In the genomic region with DNA sequence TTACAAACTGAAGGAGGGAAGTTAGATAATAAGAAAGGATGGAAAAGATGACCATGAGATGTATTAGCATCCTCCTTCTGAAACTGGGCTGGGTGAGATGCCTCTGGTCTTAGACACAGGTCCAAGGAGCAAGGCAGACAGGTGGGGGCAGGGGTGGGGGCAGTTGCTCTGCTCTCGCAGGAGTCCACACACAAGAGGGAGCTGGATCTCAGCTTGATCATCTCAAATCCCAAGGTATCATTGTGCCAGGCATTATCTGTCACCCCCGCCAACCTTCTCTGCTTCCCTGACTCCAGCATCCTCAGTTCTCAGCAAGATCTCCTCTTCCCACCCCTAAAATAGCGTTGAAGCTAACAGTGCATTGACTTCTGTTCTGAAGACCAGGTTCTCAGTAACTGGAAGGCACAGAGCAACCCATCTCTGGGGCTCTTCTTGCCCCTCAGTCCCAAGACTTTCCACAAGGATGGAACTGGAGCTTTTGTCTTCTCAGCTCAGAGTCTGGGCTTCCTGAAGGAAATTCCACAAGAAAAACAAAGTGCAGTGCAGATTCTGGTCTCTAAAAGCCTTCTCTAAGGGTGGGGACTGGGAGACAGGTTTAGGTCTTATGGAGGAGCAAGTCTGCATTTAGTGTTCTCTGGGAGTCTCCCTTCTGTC, we compare ENCODE assay signal across 9 cellular contexts. TPM values are rescaled to one million over a fixed set of nuclear protein-coding genes. Genes with fewer than 3 reads are reported as not detected.
DNase-seq lines count a peak whose midpoint lies in the region; ATAC-seq, FAIRE-seq and TF ChIP-seq lines count a peak whose summit lies in the region.
"Had no signal": no experiment of that assay in that cellular context is flagged by ENCODE, and none has a peak within 500 bp of the region (broad histone marks: within the 10 kb centered on the region; RNA-seq: fewer than 3 reads in every experiment).

No MANE protein-coding gene starts in this region.

- no peak for TF ChIP-seq CTCF in breast epithelium (IDR thresholded peaks at IDR 0.05)

- peak overlapping the region; percentile 35 to 89 for H3K9ac ChIP-seq in mucosa of rectum (ENCODE audit: low read depth in 1 of 2, low read length in 2 of 2)

- peak overlapping the region; percentile 91 for H3K4me3 Mint-ChIP-seq in stimulated activated naive CD8-positive, alpha-beta T cell treated with anti-CD3 and anti-CD28 coated beads, Interleukin-15, Interleukin-2, amounts not matched to agents 100 ng/mL and 50 ng/mL, for 24 hours

- intact Hi-C loops in breast epithelium (cut with DNase I; ENCODE audit: low total_unique reads) = no loop called here

- ATAC-seq in stimulated activated naive CD8-positive, alpha-beta T cell treated with anti-CD3 and anti-CD28 coated beads, Interleukin-15, Interleukin-2, amounts not matched to agents 100 U/mL and 50 U/mL, for 24 hours = no peak
- ATAC-seq in GM18909 (IDR thresholded peaks at IDR 0.05; ENCODE audit: poor library complexity, unreplicated experiment) = no peak

- no peaks in the 10 kb centered on the region for H3K9me3 ChIP-seq in breast epithelium
- H3K9me3 ChIP-seq in mucosa of rectum (ENCODE audit: control insufficient read depth in 2 of 2, low read length in 2 of 2) = no peaks in the 10 kb centered on the region

- no peaks in the 10 kb centered on the region for H3K27me3 Mint-ChIP-seq in stimulated activated naive CD8-positive, alpha-beta T cell treated with anti-CD3 and anti-CD28 coated beads, Interleukin-15, Interleukin-2, amounts not matched to agents 100 ng/mL and 50 ng/mL, for 24 hours

- peak overlapping the region; percentile 93 for H3K27ac Mint-ChIP-seq in stimulated activated naive CD8-positive, alpha-beta T cell treated with anti-CD3 and anti-CD28 coated beads, Interleukin-15, Interleukin-2, amounts not matched to agents 100 ng/mL and 50 ng/mL, for 24 hours

- H3K36me3 Mint-ChIP-seq in stimulated activated naive CD8-positive, alpha-beta T cell treated with anti-CD3 and anti-CD28 coated beads, Interleukin-15, Interleukin-2, amounts not matched to agents 100 ng/mL and 50 ng/mL, for 24 hours (ENCODE audit: low read depth) = peaks cover 30% of the 10 kb centered on the region

- no peak for DNase-seq in stimulated activated naive CD8-positive, alpha-beta T cell treated with anti-CD3 and anti-CD28 coated beads, Interleukin-15, Interleukin-2, amounts not matched to agents 100 U/mL and 50 U/mL, for 24 hours
- DNase-seq in breast epithelium (ENCODE audit: low spot score in 2 of 2) = no peak
- DNase-seq in GM12891 (ENCODE audit: insufficient read length, low spot score) = no peak
- no peak for DNase-seq in NCI-H1417 treated with DMSO at 0.1 percent for 48 hours (lab: John Stamatoyannopoulos, UW)
- no peak for DNase-seq in GF-D8 (lab: John Stamatoyannopoulos, UW)
- DNase-seq: Kasumi-1 had no signal

- no peaks in the 10 kb centered on the region for H3K9me3 Mint-ChIP-seq in stimulated activated naive CD8-positive, alpha-beta T cell treated with anti-CD3 and anti-CD28 coated beads, Interleukin-15, Interleukin-2, amounts not matched to agents 100 ng/mL and 50 ng/mL, for 24 hours

- FAIRE-seq in GM12891 (lab: Jason Lieb, UNC) = no peak

- H3K4me3 ChIP-seq in breast epithelium (peak overlapping the region; percentile 89 to 91 (median 91)), mucosa of rectum (ENCODE audit: low read length in 2 of 2) (peak overlapping the region in 1 of 2 donors; percentile 91)

- no peaks in the 10 kb centered on the region for H3K27me3 ChIP-seq in breast epithelium
- H3K27me3 ChIP-seq in mucosa of rectum (ENCODE audit: control insufficient read depth in 2 of 2, insufficient read depth in 2 of 2, low read length in 2 of 2) = no peaks in the 10 kb centered on the region

- no peaks in the 10 kb centered on the region for H3K36me3 ChIP-seq in breast epithelium
- peaks cover 0 to 3% of the 10 kb centered on the region in 2 donors for H3K36me3 ChIP-seq in mucosa of rectum (ENCODE audit: control insufficient read depth in 2 of 2, insufficient read depth in 2 of 2, low read length in 2 of 2)

- peaks cover 67% of the 10 kb centered on the region for H3K4me1 Mint-ChIP-seq in stimulated activated naive CD8-positive, alpha-beta T cell treated with anti-CD3 and anti-CD28 coated beads, Interleukin-15, Interleukin-2, amounts not matched to agents 100 ng/mL and 50 ng/mL, for 24 hours (ENCODE audit: low read depth)

- TF ChIP-seq POLR2A in breast epithelium (IDR thresholded peaks at IDR 0.05) = no peak
- TF ChIP-seq POLR2A in GM12891 (IDR thresholded peaks at IDR 0.05; ENCODE audit: low read depth, low read length) = no peak

- H3K27ac ChIP-seq in breast epithelium (peak overlapping the region; percentile 91 to 99), mucosa of rectum (ENCODE audit: low read depth in 2 of 2, low read length in 2 of 2) (peak overlapping the region; percentile 82 to 90)

- H3K4me1 ChIP-seq in breast epithelium (peaks cover 5 to 8% of the 10 kb centered on the region in 2 donors), mucosa of rectum (ENCODE audit: control insufficient read depth in 2 of 2, insufficient read depth in 2 of 2, low read length in 2 of 2) (peaks cover 22 to 28% of the 10 kb centered on the region in 2 donors)

TF ChIP-seq in GM12891, 5 proteins besides CTCF, POLR2A, EP300 and RAD21:
- TF ChIP-seq SPI1 (IDR thresholded peaks at IDR 0.05; ENCODE audit: low read depth, low read length) = no peak
- no peak for TF ChIP-seq POLR2AphosphoS5 (IDR thresholded peaks at IDR 0.05; ENCODE audit: low read depth, low read length)
- no peak for TF ChIP-seq TAF1 (IDR thresholded peaks at IDR 0.05; ENCODE audit: low read depth, low read length)
- TF ChIP-seq PAX5 (IDR thresholded peaks at IDR 0.05; ENCODE audit: insufficient read depth, low read length, severe bottlenecking) = no peak
- no peak for TF ChIP-seq POU2F2 (IDR thresholded peaks at IDR 0.05; ENCODE audit: low read depth, low read length)
TF ChIP-seq in GM12891: peak in this region for 0.

RNA-seq across cellular contexts. Expression of a gene that starts 1.6 kb away (rescaled TPM):
- 10 to 100 TPM; 49.8 to 78.3 (median 56.9) TPM for total RNA-seq in breast epithelium
- polyA plus RNA-seq in GM12891 (2012; ENCODE audit: low read depth, missing spikeins) = 22.0 TPM

RNA-seq across cellular contexts. Expression of a gene that starts 7.0 kb away (rescaled TPM):
- total RNA-seq in breast epithelium = 10 to 100 TPM in 2 of 3 donors, 1 to 10 TPM in 1; 3.2 to 20.6 (median 14.2) TPM
- polyA plus RNA-seq in GM12891 (2012; ENCODE audit: low read depth, missing spikeins) = 3.8 TPM

RNA-seq across cellular contexts. Expression of a gene that starts 41.1 kb away (rescaled TPM):
- total RNA-seq in breast epithelium = 10 to 100 TPM; 24.3 to 51.2 (median 26.4) TPM
- polyA plus RNA-seq in GM12891 (2012; ENCODE audit: low read depth, missing spikeins) = 35.4 TPM

RNA-seq across cellular contexts. Expression of a gene that starts 53.3 kb away (rescaled TPM):
- total RNA-seq in breast epithelium = 10 to 100 TPM in 2 of 3 donors, 1 to 10 TPM in 1; 9.7 to 12.0 (median 10.5) TPM
- polyA plus RNA-seq in GM12891 (2012; ENCODE audit: low read depth, missing spikeins) = 4.8 TPM

RNA-seq across cellular contexts. Expression of a gene that starts 55.4 kb away (rescaled TPM):
- 10 to 100 TPM; 32.2 to 42.9 (median 40.3) TPM for total RNA-seq in breast epithelium
- polyA plus RNA-seq in GM12891 (2012; ENCODE audit: low read depth, missing spikeins) = 20.6 TPM
